In genomic region chr1:149899460-149900284, GRCh38 we compare ENCODE assay signal across 1 cellular context.
A peak's percentile ranks its signal among the peaks of the same experiment; 100 is the strongest.
TF ChIP-seq lines count a peak whose summit lies in the region.

TSS of gene BOLA1 (plus strand) at chr1:149899568. CDS start at chr1:149900060, 492 bp downstream.

TF ChIP-seq in GM23338, 12 proteins besides CTCF, POLR2A, EP300 and RAD21:
- TF ChIP-seq REST (IDR thresholded peaks at IDR 0.05; ENCODE audit: unreplicated experiment) = peak; percentile 25
- no peak; the same call in 1 of the 2 replicates for TF ChIP-seq ZNF114 (CRISPR knock-in tag; IDR thresholded peaks at IDR 0.05)
- TF ChIP-seq POLR2AphosphoS5 (IDR thresholded peaks at IDR 0.05; ENCODE audit: low read depth) = peak; percentile 84
- TF ChIP-seq NANOG (IDR thresholded peaks at IDR 0.05; ENCODE audit: borderline replicate concordance) = no peak
- TF ChIP-seq ETS1 (IDR thresholded peaks at IDR 0.05) = peak; percentile 98
- peak; percentile 85 for TF ChIP-seq CREB1 (CRISPR knock-in tag; IDR thresholded peaks at IDR 0.05; ENCODE audit: low read depth)
TF ChIP-seq in GM23338: peak in this region for 4.
